Comparison of ENCODE assay signal across 15 cellular contexts in genomic region chr4:138562544-138562961, GRCh38.
DNase-seq lines count a peak whose midpoint lies in the region; ATAC-seq, FAIRE-seq and TF ChIP-seq lines count a peak whose summit lies in the region.
"Had no signal": no experiment of that assay in that cellular context is flagged by ENCODE, and none has a peak within 500 bp of the region (broad histone marks: within the 10 kb centered on the region; RNA-seq: fewer than 3 reads in every experiment).

No MANE protein-coding gene starts in this region.

- H3K4me3 ChIP-seq in GM12878 = no peak overlapping the region
- H3K4me3 ChIP-seq in kidney (ENCODE audit: low read length in 2 of 2) = no peak overlapping the region

- peak overlapping the region; percentile 55 for H3K27ac Mint-ChIP-seq in nephron progenitor cell
- H3K27ac Mint-ChIP-seq in activated T-cell treated with anti-CD3 and anti-CD28 coated beads, Interleukin-2, amount 50 U/mL, for 24 hours = no peak overlapping the region
- H3K27ac Mint-ChIP-seq: activated B cell treated with CpG ODN at 0.5 μM for 24 hours; activated naive CD8-positive, alpha-beta T cell treated with anti-CD3 and anti-CD28 coated beads, Interleukin-2, amount 50 U/mL, for 24 hours; H9; naive thymus-derived CD8-positive, alpha-beta T cell had no signal

- H3K4me1 Mint-ChIP-seq in nephron progenitor cell = peaks cover 8% of the 10 kb centered on the region
- no peaks in the 10 kb centered on the region for H3K4me1 Mint-ChIP-seq in activated T-cell treated with anti-CD3 and anti-CD28 coated beads, Interleukin-2, amount 50 U/mL, for 24 hours (ENCODE audit: low read depth)
- H3K4me1 Mint-ChIP-seq: activated B cell treated with CpG ODN at 0.5 μM for 24 hours; activated naive CD8-positive, alpha-beta T cell treated with anti-CD3 and anti-CD28 coated beads, Interleukin-2, amount 50 U/mL, for 24 hours; H9; naive thymus-derived CD8-positive, alpha-beta T cell had no signal

- RAD21 ChIA-PET in GM12878 (lab: Charles Lee; ENCODE audit: unreplicated experiment) = interaction anchor here (1.0 kb wide), 1 partner anchor 111 kb away, joined by 3 read pairs; no protein-coding TSS in a partner anchor

- peaks cover 6% of the 10 kb centered on the region for H3K9me3 Mint-ChIP-seq in nephron progenitor cell
- peaks cover 3% of the 10 kb centered on the region for H3K9me3 Mint-ChIP-seq in activated T-cell treated with anti-CD3 and anti-CD28 coated beads, Interleukin-2, amount 50 U/mL, for 24 hours
- H3K9me3 Mint-ChIP-seq: activated B cell treated with CpG ODN at 0.5 μM for 24 hours; activated naive CD8-positive, alpha-beta T cell treated with anti-CD3 and anti-CD28 coated beads, Interleukin-2, amount 50 U/mL, for 24 hours had no signal

- in situ Hi-C loops in GM12878 (cut with MboI) = no loop called here

- H3K4me2 ChIP-seq in GM12878 (ENCODE audit: control insufficient read depth, insufficient read depth) = no peak overlapping the region

- H3K79me2 ChIP-seq in GM12878 (ENCODE audit: control insufficient read depth, insufficient read depth, low read length) = no peaks in the 10 kb centered on the region

- H3K36me3 Mint-ChIP-seq in nephron progenitor cell (ENCODE audit: low read depth) = no peaks in the 10 kb centered on the region
- no peaks in the 10 kb centered on the region for H3K36me3 Mint-ChIP-seq in activated T-cell treated with anti-CD3 and anti-CD28 coated beads, Interleukin-2, amount 50 U/mL, for 24 hours (ENCODE audit: low read depth)
- H3K36me3 Mint-ChIP-seq: naive thymus-derived CD8-positive, alpha-beta T cell had no signal

- no peaks in the 10 kb centered on the region for H3K36me3 ChIP-seq in GM12878 (ENCODE audit: control insufficient read depth in 2 of 2, insufficient read depth in 2 of 2, low read length in 1 of 2)
- H3K36me3 ChIP-seq in kidney (ENCODE audit: control insufficient read depth in 1 of 2, insufficient read depth in 2 of 2, low read length in 2 of 2) = no peaks in the 10 kb centered on the region

- WGBS in GM12878 (ENCODE audit: insufficient coverage, insufficient replicate concordance, low lambda C conversion rate, missing lambda C conversion rate) = 0% methylated on average over 1 of the region's 1 CpG

- H3K4me3 Mint-ChIP-seq in nephron progenitor cell = no peak overlapping the region
- H3K4me3 Mint-ChIP-seq in activated T-cell treated with anti-CD3 and anti-CD28 coated beads, Interleukin-2, amount 50 U/mL, for 24 hours = no peak overlapping the region
- H3K4me3 Mint-ChIP-seq: activated B cell treated with CpG ODN at 0.5 μM for 24 hours; activated naive CD8-positive, alpha-beta T cell treated with anti-CD3 and anti-CD28 coated beads, Interleukin-2, amount 50 U/mL, for 24 hours; H9; naive thymus-derived CD8-positive, alpha-beta T cell had no signal

- TF ChIP-seq CTCF in GM12878 (IDR thresholded peaks at IDR 0.05 in 2 of 3, conservative IDR thresholded peaks at IDR 0.05 in 1 of 3; ENCODE audit: control insufficient read depth in 2 of 3, extremely low read depth in 1 of 3, insufficient read depth in 1 of 3, low read depth in 3 of 3, low read length in 3 of 3) = no peak
- no peak for TF ChIP-seq CTCF in nephron progenitor cell (IDR thresholded peaks at IDR 0.05)
- TF ChIP-seq CTCF in kidney (IDR thresholded peaks at IDR 0.05; ENCODE audit: borderline replicate concordance, extremely low read depth, insufficient read depth) = no peak

- H3K27me3 ChIP-seq in GM12878 (replicated peaks in 1 of 2; ENCODE audit: control insufficient read depth in 2 of 2, insufficient read depth in 2 of 2, low read length in 1 of 2) = no peaks in the 10 kb centered on the region

- SMC1A ChIA-PET in GM12878 (lab: Charles Lee; ENCODE audit: uncharacterized antibody, unreplicated experiment) = interaction anchor here (0.6 to 2.4 kb wide), 2 partner anchors 117 to 525 kb away, joined by 3 to 18 read pairs; no protein-coding TSS in a partner anchor

- no peak for TF ChIP-seq POLR2A in GM12878 (IDR thresholded peaks at IDR 0.05; ENCODE audit: low read depth, low read length)

- H3K27me3 Mint-ChIP-seq in nephron progenitor cell (ENCODE audit: low read depth, poor library complexity) = no peaks in the 10 kb centered on the region
- no peaks in the 10 kb centered on the region for H3K27me3 Mint-ChIP-seq in activated T-cell treated with anti-CD3 and anti-CD28 coated beads, Interleukin-2, amount 50 U/mL, for 24 hours
- H3K27me3 Mint-ChIP-seq: activated B cell treated with CpG ODN at 0.5 μM for 24 hours; activated naive CD8-positive, alpha-beta T cell treated with anti-CD3 and anti-CD28 coated beads, Interleukin-2, amount 50 U/mL, for 24 hours had no signal

- no peaks in the 10 kb centered on the region for H4K20me1 ChIP-seq in GM12878 (ENCODE audit: control insufficient read depth, insufficient read depth)

- DNase-seq in GM12878 (ENCODE audit: low read depth, low spot score) = peak; percentile 21
- no peak for DNase-seq in nephron progenitor cell
- no peak for DNase-seq in activated T-cell treated with anti-CD3 and anti-CD28 coated beads, Interleukin-2, amount 50 U/mL, for 24 hours
- no peak for DNase-seq in NCI-H146 treated with DMSO at 0.1 percent for 48 hours (lab: John Stamatoyannopoulos, UW; ENCODE audit: unreplicated experiment)
- DNase-seq in kidney = no peak
- DNase-seq in central memory CD4-positive, alpha-beta T cell = no peak
- DNase-seq: activated B cell treated with CpG ODN at 0.5 μM for 24 hours; activated naive CD8-positive, alpha-beta T cell treated with anti-CD3 and anti-CD28 coated beads, Interleukin-2, amount 50 U/mL, for 24 hours; H9; Karpas-422; naive thymus-derived CD8-positive, alpha-beta T cell had no signal

- H3K9me3 ChIP-seq in GM12878 (replicated peaks; ENCODE audit: control insufficient read depth, insufficient read depth, low read length) = no peaks in the 10 kb centered on the region; the same call in 2 of the 3 replicates
- H3K9me3 ChIP-seq in kidney (ENCODE audit: control insufficient read depth in 1 of 2, low read length in 2 of 2) = no peaks in the 10 kb centered on the region

- TF ChIP-seq EP300 in GM12878 (IDR thresholded peaks at IDR 0.05; ENCODE audit: borderline replicate concordance in 1 of 2, control insufficient read depth in 1 of 2, low read depth in 2 of 2, low read length in 2 of 2) = no peak

- H3K4me1 ChIP-seq in GM12878 (ENCODE audit: control insufficient read depth, insufficient read depth, low read length) (no peaks in the 10 kb centered on the region), kidney (ENCODE audit: control insufficient read depth in 1 of 2, insufficient read depth in 1 of 2, low read depth in 1 of 2, low read length in 2 of 2) (peaks cover 0 to 3% of the 10 kb centered on the region in 2 donors)

- no peak overlapping the region for H3K9ac ChIP-seq in GM12878 (ENCODE audit: control insufficient read depth, insufficient read depth, low read length)
- no peak overlapping the region for H3K9ac ChIP-seq in kidney (ENCODE audit: low read length in 2 of 2)

- TF ChIP-seq RAD21 in GM12878 (IDR thresholded peaks at IDR 0.05; ENCODE audit: insufficient read depth, low read depth, low read length) = no peak

- BruUV-seq in GM12878 (replicated peaks; lab: Mats Ljungman, UMichigan) = no TSS peak

- H2AFZ ChIP-seq in GM12878 (ENCODE audit: control insufficient read depth, low read depth, low read length) = peak overlapping the region; percentile 10; the same call in 1 of the 2 replicates

- intact Hi-C loops in GM12878 (cut with micrococcal nuclease; ENCODE audit: unreplicated experiment) (no loop called here), kidney (cut with DNase I) (no loop called here)

- ATAC-seq in GM18499 (IDR thresholded peaks at IDR 0.05; ENCODE audit: insufficient read depth, unreplicated experiment) (peak; percentile 78), HG02840 (IDR thresholded peaks at IDR 0.05; ENCODE audit: low FRiP score, unreplicated experiment) (peak; percentile 70), GM12878 (peak; percentile 63)
- ATAC-seq: activated naive CD8-positive, alpha-beta T cell treated with anti-CD3 and anti-CD28 coated beads, Interleukin-2, amount 50 U/mL, for 24 hours; naive thymus-derived CD8-positive, alpha-beta T cell had no signal

- POLR2A ChIA-PET in GM12878 (lab: Charles Lee) = interaction anchor here (0.6 kb wide), 1 partner anchor 84 kb away, joined by 3 read pairs; no protein-coding TSS in a partner anchor

- CTCF ChIA-PET in GM12878 (lab: Yijun Ruan, JAX) = interaction anchor here (0.8 kb wide), 2 partner anchors 118 to 155 kb away, joined by 3 to 4 read pairs; no protein-coding TSS in a partner anchor

- FAIRE-seq in GM12878 (lab: Jason Lieb, UNC) (no peak), kidney (lab: Jason Lieb, UNC) (no peak)
- FAIRE-seq: G401.6, urothelium cell line had no signal

- no peak overlapping the region for H3K27ac ChIP-seq in GM12878 (ENCODE audit: control insufficient read depth, insufficient read depth)
- peak overlapping the region in 1 of 2 donors; percentile 1 for H3K27ac ChIP-seq in kidney (ENCODE audit: low read depth in 2 of 2, low read length in 2 of 2)

TF ChIP-seq in GM12878, 131 proteins besides CTCF, POLR2A, EP300 and RAD21 (continues in another document):
- TF ChIP-seq BHLHE40 (IDR thresholded peaks at IDR 0.05; ENCODE audit: borderline replicate concordance in 1 of 2, low read depth in 2 of 2, low read length in 1 of 2) = no peak
- no peak for TF ChIP-seq PBX3 (IDR thresholded peaks at IDR 0.05; ENCODE audit: insufficient replicate concordance, low read depth, low read length)
- TF ChIP-seq HDAC2 (IDR thresholded peaks at IDR 0.05) = no peak
- no peak for TF ChIP-seq PKNOX1 (IDR thresholded peaks at IDR 0.05)
- no peak for TF ChIP-seq RBBP5 (conservative IDR thresholded peaks at IDR 0.05)
- no peak for TF ChIP-seq FOS (IDR thresholded peaks at IDR 0.05; ENCODE audit: borderline replicate concordance, extremely low read depth, insufficient read length)
- TF ChIP-seq SIX5 (IDR thresholded peaks at IDR 0.05; ENCODE audit: low read depth, low read length, severe bottlenecking) = no peak
